9 cellular contexts compared by ENCODE assay signal in genomic region chr18:21897811-21898210, GRCh38.
DNase-seq lines count a peak whose midpoint lies in the region; ATAC-seq lines count a peak whose summit lies in the region.
"Had no signal": no experiment of that assay in that cellular context is flagged by ENCODE, and none has a peak within 500 bp of the region (broad histone marks: within the 10 kb centered on the region; RNA-seq: fewer than 3 reads in every experiment).

No MANE protein-coding gene starts in this region.

- no peaks in the 10 kb centered on the region for H3K36me3 Mint-ChIP-seq in stimulated activated memory B cell treated with anti-CD40 and anti-IgM and Interleukin-4, amounts not matched to agents 10 μg/mL and 1 μg/mL and 100 μg/mL, for 72 hours

- H3K27ac ChIP-seq in SK-N-MC: no peak overlapping the region

- no peak overlapping the region for H3K4me3 ChIP-seq in SK-N-MC

- H3K27ac Mint-ChIP-seq in stimulated activated memory B cell treated with anti-CD40 and anti-IgM and Interleukin-4, amounts not matched to agents 10 μg/mL and 1 μg/mL and 100 μg/mL, for 72 hours: no peak overlapping the region
- H3K27ac Mint-ChIP-seq: stimulated activated naive CD8-positive, alpha-beta T cell treated with anti-CD3 and anti-CD28 coated beads, Interleukin-15, Interleukin-2, amounts not matched to agents 100 ng/mL and 50 ng/mL, for 24 hours had no signal

- H3K4me1 Mint-ChIP-seq in stimulated activated memory B cell treated with anti-CD40 and anti-IgM and Interleukin-4, amounts not matched to agents 10 μg/mL and 1 μg/mL and 100 μg/mL, for 72 hours: peaks cover 9% of the 10 kb centered on the region

- ATAC-seq in GM18867 (IDR thresholded peaks at IDR 0.05; ENCODE audit: unreplicated experiment) (peak; percentile 85), HG03521 (IDR thresholded peaks at IDR 0.05; ENCODE audit: unreplicated experiment) (peak; percentile 61)
- no peak for ATAC-seq in stimulated activated memory B cell treated with anti-CD40 and anti-IgM and Interleukin-4, amounts not matched to agents 10 μg/mL and 1 μg/mL and 100 μg/mL, for 72 hours

- H3K27me3 Mint-ChIP-seq in stimulated activated memory B cell treated with anti-CD40 and anti-IgM and Interleukin-4, amounts not matched to agents 10 μg/mL and 1 μg/mL and 100 μg/mL, for 72 hours: peaks cover 36% of the 10 kb centered on the region

- no peak overlapping the region for H3K4me3 Mint-ChIP-seq in stimulated activated memory B cell treated with anti-CD40 and anti-IgM and Interleukin-4, amounts not matched to agents 10 μg/mL and 1 μg/mL and 100 μg/mL, for 72 hours
- H3K4me3 Mint-ChIP-seq: stimulated activated naive CD8-positive, alpha-beta T cell treated with anti-CD3 and anti-CD28 coated beads, Interleukin-15, Interleukin-2, amounts not matched to agents 100 ng/mL and 50 ng/mL, for 24 hours had no signal

- H3K9me3 ChIP-seq in SK-N-MC (ENCODE audit: low read depth, low read length): no peaks in the 10 kb centered on the region

- H3K9ac ChIP-seq in SK-N-MC (ENCODE audit: insufficient read length): no peak overlapping the region

- no peaks in the 10 kb centered on the region for H3K9me3 Mint-ChIP-seq in stimulated activated memory B cell treated with anti-CD40 and anti-IgM and Interleukin-4, amounts not matched to agents 10 μg/mL and 1 μg/mL and 100 μg/mL, for 72 hours
- H3K9me3 Mint-ChIP-seq: stimulated activated naive CD8-positive, alpha-beta T cell treated with anti-CD3 and anti-CD28 coated beads, Interleukin-15, Interleukin-2, amounts not matched to agents 100 ng/mL and 50 ng/mL, for 24 hours had no signal

- DNase-seq in DMS153 (lab: John Stamatoyannopoulos, UW): peak; percentile 3
- no peak for DNase-seq in DMS153 treated with DMSO at 0.1 percent for 48 hours (lab: John Stamatoyannopoulos, UW; ENCODE audit: unreplicated experiment)
- peak; percentile 3 for DNase-seq in SK-N-MC (ENCODE audit: low read depth, low spot score)
- peak; percentile 54 for DNase-seq in fibroblast of peridontal ligament (ENCODE audit: extremely low read depth)
- DNase-seq in non-pigmented ciliary epithelial cell (ENCODE audit: low read depth): peak; percentile 5

- no peaks in the 10 kb centered on the region for H3K36me3 ChIP-seq in SK-N-MC (ENCODE audit: insufficient read depth, low read length)
